Comparison of ENCODE assay signal across 9 cellular contexts in genomic region chr9:5838884-5839571, GRCh38. TPM values are rescaled to one million over a fixed set of nuclear protein-coding genes. Genes with fewer than 3 reads are reported as not detected.
DNase-seq lines count a peak whose midpoint lies in the region; ATAC-seq, FAIRE-seq and TF ChIP-seq lines count a peak whose summit lies in the region.
"Had no signal": no experiment of that assay in that cellular context is flagged by ENCODE, and none has a peak within 500 bp of the region (broad histone marks: within the 10 kb centered on the region; RNA-seq: fewer than 3 reads in every experiment).

No MANE protein-coding gene starts in this region.

- DNase-seq in EL (peak; percentile 56), NCI-H146 (lab: John Stamatoyannopoulos, UW) (peak; percentile 83), bronchial epithelial cell (ENCODE audit: low read depth) (peak; percentile 88), lung (ENCODE audit: low spot score) (peak; percentile 52), nucleus accumbens (lab: John Stamatoyannopoulos, UW) (no peak)
- no peak for DNase-seq in activated CD8-positive, alpha-beta T cell treated with anti-CD3 and anti-CD28 coated beads, Interleukin-2, amount 10 ng/mL, durations not matched to agents 7 days and 5 days

- peaks cover 66% of the 10 kb centered on the region for H3K4me1 Mint-ChIP-seq in activated CD8-positive, alpha-beta T cell treated with anti-CD3 and anti-CD28 coated beads, Interleukin-2, amount 10 ng/mL, durations not matched to agents 7 days and 5 days (ENCODE audit: low read depth)

- no peak overlapping the region for H3K27ac Mint-ChIP-seq in activated CD8-positive, alpha-beta T cell treated with anti-CD3 and anti-CD28 coated beads, Interleukin-2, amount 10 ng/mL, durations not matched to agents 7 days and 5 days

- H3K4me3 Mint-ChIP-seq in activated CD8-positive, alpha-beta T cell treated with anti-CD3 and anti-CD28 coated beads, Interleukin-2, amount 10 ng/mL, durations not matched to agents 7 days and 5 days: no peak overlapping the region
- H3K4me3 Mint-ChIP-seq: central memory CD8-positive, alpha-beta T cell had no signal

- no peaks in the 10 kb centered on the region for H3K27me3 ChIP-seq in bronchial epithelial cell (ENCODE audit: control insufficient read depth, insufficient read depth, low read length)
- no peaks in the 10 kb centered on the region for H3K27me3 ChIP-seq in lung (ENCODE audit: control insufficient read depth, insufficient read depth)

- H3K36me3 Mint-ChIP-seq in activated CD8-positive, alpha-beta T cell treated with anti-CD3 and anti-CD28 coated beads, Interleukin-2, amount 10 ng/mL, durations not matched to agents 7 days and 5 days (ENCODE audit: low read depth): peaks cover 23% of the 10 kb centered on the region

- H3K9me3 Mint-ChIP-seq in activated CD8-positive, alpha-beta T cell treated with anti-CD3 and anti-CD28 coated beads, Interleukin-2, amount 10 ng/mL, durations not matched to agents 7 days and 5 days (ENCODE audit: insufficient read depth): peaks cover 7% of the 10 kb centered on the region
- H3K9me3 Mint-ChIP-seq: central memory CD8-positive, alpha-beta T cell had no signal

- H3K4me3 ChIP-seq in bronchial epithelial cell (ENCODE audit: low read depth, low read length) (no peak overlapping the region), lung (no peak overlapping the region)

- peaks cover 6% of the 10 kb centered on the region for H3K27me3 Mint-ChIP-seq in activated CD8-positive, alpha-beta T cell treated with anti-CD3 and anti-CD28 coated beads, Interleukin-2, amount 10 ng/mL, durations not matched to agents 7 days and 5 days (ENCODE audit: low read depth)
- H3K27me3 Mint-ChIP-seq: central memory CD8-positive, alpha-beta T cell had no signal

- CTCF ChIA-PET in activated CD8-positive, alpha-beta T cell treated with anti-CD3 and anti-CD28 coated beads, Interleukin-2, amount 10 ng/mL, durations not matched to agents 7 days and 5 days (lab: Charles Lee): no interaction called here

- ATAC-seq in lung (ENCODE audit: insufficient read depth, low FRiP score) (peak; percentile 68), HG03196 (IDR thresholded peaks at IDR 0.05; ENCODE audit: unreplicated experiment) (no peak), GM18517 (IDR thresholded peaks at IDR 0.05; ENCODE audit: unreplicated experiment) (no peak)
- no peak for ATAC-seq in activated CD8-positive, alpha-beta T cell treated with anti-CD3 and anti-CD28 coated beads, Interleukin-2, amount 10 ng/mL, durations not matched to agents 7 days and 5 days

- peaks cover 0 to 7% of the 10 kb centered on the region in 2 donors for H3K4me1 ChIP-seq in lung (ENCODE audit: control insufficient read depth in 2 of 2, insufficient read depth in 2 of 2, low read length in 2 of 2)

- H3K9me3 ChIP-seq in lung (ENCODE audit: control insufficient read depth in 2 of 2, insufficient read depth in 1 of 2, low read length in 1 of 2): no peaks in the 10 kb centered on the region

- no peak overlapping the region for H3K27ac ChIP-seq in lung (ENCODE audit: low read depth in 1 of 2, low read length in 1 of 2)

- 29 to 43% methylated on average over 2 of the region's 2 CpGs for WGBS in lung, 2 donors

- FAIRE-seq in bronchial epithelial cell (lab: Jason Lieb, UNC): no peak

- H3K36me3 ChIP-seq in bronchial epithelial cell (ENCODE audit: control insufficient read depth, insufficient read depth, low read length) (no peaks in the 10 kb centered on the region), lung (ENCODE audit: control insufficient read depth in 2 of 2, insufficient read depth in 2 of 2, low read length in 2 of 2) (no peaks in the 10 kb centered on the region)

- POLR2A ChIA-PET in activated CD8-positive, alpha-beta T cell treated with anti-CD3 and anti-CD28 coated beads, Interleukin-2, amount 10 ng/mL, durations not matched to agents 7 days and 5 days (lab: Charles Lee): interaction anchor here (1.0 kb wide), 1 partner anchor 210 kb away, joined by 3 read pairs; the partner anchor contains the start of gene RIC1

- TF ChIP-seq CTCF in bronchial epithelial cell (IDR thresholded peaks at IDR 0.05; ENCODE audit: insufficient read depth, low read length, severe bottlenecking) (no peak), lung (IDR thresholded peaks at IDR 0.05; ENCODE audit: control extremely low read depth, extremely low read depth) (no peak)

RNA-seq across cellular contexts. Expression of gene ERMP1, which starts 6.1 kb away (rescaled TPM):
- total RNA-seq in bronchial epithelial cell (52.9 and 79.9 TPM in 2 replicates), lung (10 to 100 TPM; 19.0 to 21.5 TPM)
- polyA plus RNA-seq in lung: 1 to 10 TPM; 3.1 to 7.1 TPM
- total RNA-seq in activated CD8-positive, alpha-beta T cell treated with anti-CD3 and anti-CD28 coated beads, Interleukin-2, amount 10 ng/mL, durations not matched to agents 7 days and 5 days: 10 to 100 TPM; 28.0 to 30.6 TPM

RNA-seq across cellular contexts. Expression of gene MLANA, which starts 51.7 kb away (rescaled TPM):
- total RNA-seq in bronchial epithelial cell (not detected in 2 replicates), lung (not detected)
- not detected for polyA plus RNA-seq in lung
- total RNA-seq in activated CD8-positive, alpha-beta T cell treated with anti-CD3 and anti-CD28 coated beads, Interleukin-2, amount 10 ng/mL, durations not matched to agents 7 days and 5 days: not detected

Comparison
In these comparisons a context has a peak if more than half of its experiments do, and no peak if none do; other contexts are left out.
1. DNase-seq: peak in EL (single experiment), NCI-H146 (single experiment), bronchial epithelial cell (single experiment) and lung (single experiment); none in nucleus accumbens (0 of 56) and activated CD8-positive, alpha-beta T cell treated with anti-CD3 and anti-CD28 coated beads, Interleukin-2, amount 10 ng/mL, durations not matched to agents 7 days and 5 days (single experiment).